ENCODE assay signal across 8 cellular contexts in the genomic region with DNA sequence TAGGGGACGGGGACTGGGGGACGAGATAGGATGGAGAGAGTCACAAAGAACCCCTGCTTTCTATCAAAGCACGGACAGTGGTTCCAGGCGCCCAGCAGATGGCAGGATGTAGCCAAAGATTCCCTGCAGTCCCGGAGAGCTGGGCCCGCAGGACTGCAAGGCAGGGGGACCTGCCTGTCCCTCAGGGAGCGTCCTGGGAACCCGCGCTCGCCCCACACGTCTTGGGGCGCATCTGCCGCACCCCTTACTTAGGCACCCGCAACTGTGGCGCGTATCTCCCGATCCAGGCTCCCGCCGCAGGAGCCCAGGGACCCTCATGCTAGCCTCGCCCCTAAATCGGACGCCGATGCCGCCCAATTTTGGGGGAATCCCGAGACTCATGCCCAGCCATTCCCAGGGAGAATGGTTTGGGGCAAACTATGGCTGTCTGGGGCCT. TPM values are rescaled to one million over a fixed set of nuclear protein-coding genes. Genes with fewer than 3 reads are reported as not detected.
DNase-seq lines count a peak whose midpoint lies in the region; ATAC-seq and TF ChIP-seq lines count a peak whose summit lies in the region.

No MANE protein-coding gene starts in this region.

- H3K4me1 Mint-ChIP-seq in T-helper 17 cell (peaks cover 13% of the 10 kb centered on the region), endothelial cell (ENCODE audit: unreplicated experiment) (peaks cover 4% of the 10 kb centered on the region)

- no peaks in the 10 kb centered on the region for H3K36me3 ChIP-seq in stomach

- H3K4me3 Mint-ChIP-seq in T-helper 17 cell, result peak overlapping the region; percentile 85
- peak overlapping the region; percentile 88 for H3K4me3 Mint-ChIP-seq in endothelial cell (ENCODE audit: unreplicated experiment)

- intact Hi-C loops in stomach (cut with DNase I; ENCODE audit: low total_unique reads), result loop anchor here (5.0 kb wide), 1 partner anchor 92 kb away; no protein-coding TSS in a partner anchor

- TF ChIP-seq CTCF in LNCaP clone FGC (IDR thresholded peaks at IDR 0.05; ENCODE audit: control insufficient read depth, extremely low read depth, insufficient read depth), result peak; percentile 82
- peak; percentile 58 for TF ChIP-seq CTCF in endothelial cell (IDR thresholded peaks at IDR 0.05; ENCODE audit: unreplicated experiment)
- peak in 5 of 7 experiments; percentile 51 to 74 (median 57) for TF ChIP-seq CTCF in stomach (IDR thresholded peaks at IDR 0.05)

- TF ChIP-seq POLR2A in stomach (IDR thresholded peaks at IDR 0.05), result no peak

- peaks cover 0 to 29% (median 13%) of the 10 kb centered on the region in 3 donors for H3K27me3 ChIP-seq in stomach

- peaks cover 15 to 27% (median 24%) of the 10 kb centered on the region in 4 donors for H3K4me1 ChIP-seq in stomach

- H3K27ac ChIP-seq in stomach, result peak overlapping the region in 4 of 5 donors; percentile 43 to 75 (median 59)

- no peak for TF ChIP-seq EP300 in stomach (IDR thresholded peaks at IDR 0.05)

- WGBS in stomach, 5 donors, result 1 to 3% (median 2%) methylated on average over 19 to 25 of the region's 25 CpGs

- H3K4me3 ChIP-seq in LNCaP clone FGC (ENCODE audit: low read depth, low read length), result peak overlapping the region; percentile 9; the same call in 1 of the 2 replicates
- H3K4me3 ChIP-seq in stomach, result peak overlapping the region; percentile 54 to 70 (median 61)

- H3K9me3 ChIP-seq in T-helper 17 cell (ENCODE audit: control insufficient read depth, low read length, poor library complexity, severe bottlenecking), result no peaks in the 10 kb centered on the region
- H3K9me3 ChIP-seq in stomach, result no peaks in the 10 kb centered on the region

- H3K9me3 Mint-ChIP-seq in endothelial cell (ENCODE audit: unreplicated experiment), result no peaks in the 10 kb centered on the region

- no peak for ATAC-seq in T-helper 17 cell
- no peak for ATAC-seq in GM21367 (IDR thresholded peaks at IDR 0.05; ENCODE audit: unreplicated experiment)

- H3K36me3 Mint-ChIP-seq in T-helper 17 cell (ENCODE audit: low read depth), result peaks cover 7% of the 10 kb centered on the region
- no peaks in the 10 kb centered on the region for H3K36me3 Mint-ChIP-seq in endothelial cell (ENCODE audit: low read depth, unreplicated experiment)

- H3K27ac Mint-ChIP-seq in T-helper 17 cell, result no peak overlapping the region
- H3K27ac Mint-ChIP-seq in endothelial cell (ENCODE audit: unreplicated experiment), result no peak overlapping the region

- DNase-seq in A172 (ENCODE audit: low spot score) (peak; percentile 67), GDM1 (lab: John Stamatoyannopoulos, UW) (peak; percentile 74), LNCaP clone FGC (ENCODE audit: low read depth) (peak; percentile 25), T-helper 17 cell (no peak), endothelial cell (ENCODE audit: low spot score) (peak; percentile 77), medulla oblongata (ENCODE audit: extremely low spot score) (peak; percentile 85), stomach (peak; percentile 77)

- H3K27me3 Mint-ChIP-seq in T-helper 17 cell (peaks cover 70% of the 10 kb centered on the region), endothelial cell (ENCODE audit: unreplicated experiment) (peaks cover 14% of the 10 kb centered on the region)

RNA-seq across cellular contexts. Expression of a gene that starts 0.7 kb away (rescaled TPM):
- 0.03 and 0.10 TPM in 2 replicates for total RNA-seq in A172 (2014; rRNA removed; shearing (Covaris generic))
- total RNA-seq in T-helper 17 cell (under 1 TPM in 1 of 2 donors, not detected in 1; 0.12 TPM), endothelial cell (ENCODE audit: unreplicated experiment) (0.56 TPM), stomach (1 to 10 TPM; 1.8 to 5.5 (median 4.3) TPM)
- polyA plus RNA-seq in stomach, result 1 to 10 TPM in 2 of 3 donors, under 1 TPM in 1; 0.61 to 1.5 (median 1.1) TPM

RNA-seq across cellular contexts. Expression of a gene that starts 31.3 kb away (rescaled TPM):
- not detected in 2 replicates for total RNA-seq in A172 (2014; rRNA removed; shearing (Covaris generic))
- total RNA-seq in T-helper 17 cell (not detected), endothelial cell (ENCODE audit: unreplicated experiment) (not detected), stomach (1 to 10 TPM in 2 of 5 donors, not detected in 3; 1.3 to 5.1 TPM)
- 1 to 10 TPM in 2 of 3 donors, under 1 TPM in 1; 0.95 to 1.7 (median 1.4) TPM for polyA plus RNA-seq in stomach

Comparison
In these comparisons a context has a peak if more than half of its experiments do, and no peak if none do; other contexts are left out.
1. DNase-seq: peak in A172 (single experiment), GDM1 (single experiment), LNCaP clone FGC (single experiment), endothelial cell (single experiment), medulla oblongata (single experiment) and stomach (single experiment); none in T-helper 17 cell (0 of 3).
2. Peak in every context shown above with its lines, with median percentiles within 50 percentile points of each other: CTCF ChIP-seq.